Comparison of ENCODE assay signal across 16 cellular contexts in genomic region chr3:114687157-114687556, GRCh38.
DNase-seq lines count a peak whose midpoint lies in the region; ATAC-seq and TF ChIP-seq lines count a peak whose summit lies in the region.
"Had no signal": no experiment of that assay in that cellular context is flagged by ENCODE, and none has a peak within 500 bp of the region (broad histone marks: within the 10 kb centered on the region; RNA-seq: fewer than 3 reads in every experiment).

No MANE protein-coding gene starts in this region.

- peak overlapping the region; percentile 63 for H2AFZ ChIP-seq in GM23248

- H3K9ac ChIP-seq in GM23248 = no peak overlapping the region
- no peak overlapping the region for H3K9ac ChIP-seq in SK-N-MC (ENCODE audit: insufficient read length)

- WGBS in GM23248 (ENCODE audit: low coverage in 1 of 2, low lambda C conversion rate in 2 of 2, missing lambda C conversion rate in 2 of 2), 2 experiments = 49 to 50% methylated on average over 3 of the region's 3 CpGs

- H3K27ac ChIP-seq in GM23248 = no peak overlapping the region
- H3K27ac ChIP-seq in SK-N-MC = peak overlapping the region; percentile 4; the same call in 1 of the 2 replicates
- peak overlapping the region; percentile 22 to 37 for H3K27ac ChIP-seq in right atrium auricular region
- H3K27ac ChIP-seq in gastrocnemius medialis = peak overlapping the region; percentile 37 to 58 (median 46)

- no peaks in the 10 kb centered on the region for H3F3A ChIP-seq in GM23248 (ENCODE audit: insufficient read depth)

- H3K4me3 ChIP-seq in GM23248 (no peak overlapping the region), SK-N-MC (no peak overlapping the region), right atrium auricular region (no peak overlapping the region), gastrocnemius medialis (peak overlapping the region in 1 of 4 donors; percentile 11), BE2C (ENCODE audit: low read depth, low read length) (no peak overlapping the region)

- no peaks in the 10 kb centered on the region for H3K36me3 ChIP-seq in GM23248 (ENCODE audit: low read depth)
- no peaks in the 10 kb centered on the region for H3K36me3 ChIP-seq in SK-N-MC (ENCODE audit: insufficient read depth, low read length)
- no peaks in the 10 kb centered on the region for H3K36me3 ChIP-seq in right atrium auricular region
- no peaks in the 10 kb centered on the region for H3K36me3 ChIP-seq in gastrocnemius medialis
- H3K36me3 ChIP-seq in BE2C = no peaks in the 10 kb centered on the region

- H3K79me2 ChIP-seq in GM23248 (ENCODE audit: insufficient read depth) = no peaks in the 10 kb centered on the region

- no peaks in the 10 kb centered on the region for H3K27me3 ChIP-seq in GM23248 (replicated peaks; ENCODE audit: insufficient read depth)
- H3K27me3 ChIP-seq in right atrium auricular region = no peaks in the 10 kb centered on the region
- H3K27me3 ChIP-seq in gastrocnemius medialis = no peaks in the 10 kb centered on the region
- H3K27me3 ChIP-seq in BE2C = no peaks in the 10 kb centered on the region

- intact Hi-C loops in gastrocnemius medialis (cut with DNase I; ENCODE audit: low total_unique reads) = no loop called here

- no peak for TF ChIP-seq POLR2A in gastrocnemius medialis (IDR thresholded peaks at IDR 0.05)

- no peaks in the 10 kb centered on the region for H4K20me1 ChIP-seq in GM23248 (ENCODE audit: insufficient read depth)

- no peak overlapping the region for H3K4me2 ChIP-seq in GM23248 (ENCODE audit: unreplicated experiment)

- H3K4me1 ChIP-seq in GM23248 (ENCODE audit: insufficient read depth) (peaks cover 11% of the 10 kb centered on the region), right atrium auricular region (peaks cover 0 to 17% of the 10 kb centered on the region in 2 donors), gastrocnemius medialis (peaks cover 9 to 22% of the 10 kb centered on the region in 2 donors), BE2C (peaks cover 5% of the 10 kb centered on the region; the same call in 1 of the 2 replicates)

- ATAC-seq in gastrocnemius medialis (no peak), GM21367 (IDR thresholded peaks at IDR 0.05; ENCODE audit: unreplicated experiment) (no peak)
- ATAC-seq: Panc1 had no signal

- no peaks in the 10 kb centered on the region for H3K9me3 ChIP-seq in GM23248 (ENCODE audit: low read depth)
- H3K9me3 ChIP-seq in SK-N-MC (ENCODE audit: low read depth, low read length) = no peaks in the 10 kb centered on the region
- H3K9me3 ChIP-seq in right atrium auricular region = no peaks in the 10 kb centered on the region
- H3K9me3 ChIP-seq in gastrocnemius medialis = no peaks in the 10 kb centered on the region
- H3K9me3 ChIP-seq in BE2C = no peaks in the 10 kb centered on the region

- in situ Hi-C loops in GM23248 (cut with MboI) (no loop called here), gastrocnemius medialis (cut with MboI; ENCODE audit: low sequenced_read_pairs in 4 of 4) (no loop called here)

- no peak for TF ChIP-seq CTCF in right atrium auricular region (IDR thresholded peaks at IDR 0.05)
- TF ChIP-seq CTCF in gastrocnemius medialis (IDR thresholded peaks at IDR 0.05 in 4 of 5, conservative IDR thresholded peaks at IDR 0.05 in 1 of 5) = no peak
- TF ChIP-seq CTCF in BE2C (IDR thresholded peaks at IDR 0.05; ENCODE audit: low read depth, low read length) = no peak

- DNase-seq in GM23248 = no peak
- no peak for DNase-seq in SK-N-MC (ENCODE audit: low read depth, low spot score)
- DNase-seq in right atrium auricular region (ENCODE audit: low spot score) = no peak
- DNase-seq in gastrocnemius medialis = no peak
- DNase-seq in BE2C = no peak
- no peak for DNase-seq in activated CD4-positive, CD25-positive, alpha-beta regulatory T cell (lab: John Stamatoyannopoulos, UW)
- DNase-seq: DMS 273 treated with DMSO at 0.1 percent for 48 hours, H7, Karpas-422, NCI-H1417, NCI-H1930, NCI-H2171, NCI-H774, SHP77 had no signal

- no peaks in the 10 kb centered on the region for H3K9me2 ChIP-seq in GM23248 (ENCODE audit: insufficient read depth)
